In the genomic region with DNA sequence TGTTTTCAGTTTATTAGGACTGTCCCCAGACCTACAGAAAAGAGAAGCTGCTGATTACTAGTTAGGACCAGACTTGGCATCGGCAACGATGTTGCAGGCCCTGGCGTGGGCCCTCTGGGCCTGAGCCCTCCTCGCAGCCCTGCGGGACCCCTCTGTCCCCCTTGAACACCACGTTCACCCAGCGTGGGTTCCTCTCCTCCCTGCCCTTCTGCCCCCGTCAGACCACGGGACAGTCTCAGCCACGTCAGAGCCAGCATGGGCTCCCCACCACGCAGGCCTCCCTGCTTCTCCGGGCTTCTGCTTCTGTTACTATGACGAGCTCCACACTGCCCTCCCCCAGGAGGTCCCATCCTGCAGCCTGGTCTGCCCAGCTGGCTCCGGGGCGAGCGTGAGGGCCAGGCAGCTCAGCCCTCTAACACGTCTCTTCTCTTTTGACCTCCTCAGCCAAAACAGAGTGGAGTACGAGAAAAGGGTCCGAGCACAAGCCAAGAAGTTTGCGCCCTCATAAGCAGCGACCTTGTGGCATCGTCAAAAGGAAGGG, we compare ENCODE assay signal across 1 cellular context.
TF ChIP-seq lines count a peak whose summit lies in the region.

No MANE protein-coding gene starts in this region.

TF ChIP-seq in GM23338, 12 proteins besides CTCF, POLR2A, EP300 and RAD21 (continued from another document):
- TF ChIP-seq, protein P1, sequence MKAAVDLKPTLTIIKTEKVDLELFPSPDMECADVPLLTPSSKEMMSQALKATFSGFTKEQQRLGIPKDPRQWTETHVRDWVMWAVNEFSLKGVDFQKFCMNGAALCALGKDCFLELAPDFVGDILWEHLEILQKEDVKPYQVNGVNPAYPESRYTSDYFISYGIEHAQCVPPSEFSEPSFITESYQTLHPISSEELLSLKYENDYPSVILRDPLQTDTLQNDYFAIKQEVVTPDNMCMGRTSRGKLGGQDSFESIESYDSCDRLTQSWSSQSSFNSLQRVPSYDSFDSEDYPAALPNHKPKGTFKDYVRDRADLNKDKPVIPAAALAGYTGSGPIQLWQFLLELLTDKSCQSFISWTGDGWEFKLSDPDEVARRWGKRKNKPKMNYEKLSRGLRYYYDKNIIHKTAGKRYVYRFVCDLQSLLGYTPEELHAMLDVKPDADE (IDR thresholded peaks at IDR 0.05) = no peak
- TF ChIP-seq ZNF331 (CRISPR knock-in tag; IDR thresholded peaks at IDR 0.05; ENCODE audit: low read depth) (no peak), NANOG (IDR thresholded peaks at IDR 0.05; ENCODE audit: borderline replicate concordance) (no peak), ZNF114 (CRISPR knock-in tag; IDR thresholded peaks at IDR 0.05) (no peak), EZH2phosphoT487 (IDR thresholded peaks at IDR 0.05; ENCODE audit: unreplicated experiment) (no peak)
- TF ChIP-seq, protein P2, sequence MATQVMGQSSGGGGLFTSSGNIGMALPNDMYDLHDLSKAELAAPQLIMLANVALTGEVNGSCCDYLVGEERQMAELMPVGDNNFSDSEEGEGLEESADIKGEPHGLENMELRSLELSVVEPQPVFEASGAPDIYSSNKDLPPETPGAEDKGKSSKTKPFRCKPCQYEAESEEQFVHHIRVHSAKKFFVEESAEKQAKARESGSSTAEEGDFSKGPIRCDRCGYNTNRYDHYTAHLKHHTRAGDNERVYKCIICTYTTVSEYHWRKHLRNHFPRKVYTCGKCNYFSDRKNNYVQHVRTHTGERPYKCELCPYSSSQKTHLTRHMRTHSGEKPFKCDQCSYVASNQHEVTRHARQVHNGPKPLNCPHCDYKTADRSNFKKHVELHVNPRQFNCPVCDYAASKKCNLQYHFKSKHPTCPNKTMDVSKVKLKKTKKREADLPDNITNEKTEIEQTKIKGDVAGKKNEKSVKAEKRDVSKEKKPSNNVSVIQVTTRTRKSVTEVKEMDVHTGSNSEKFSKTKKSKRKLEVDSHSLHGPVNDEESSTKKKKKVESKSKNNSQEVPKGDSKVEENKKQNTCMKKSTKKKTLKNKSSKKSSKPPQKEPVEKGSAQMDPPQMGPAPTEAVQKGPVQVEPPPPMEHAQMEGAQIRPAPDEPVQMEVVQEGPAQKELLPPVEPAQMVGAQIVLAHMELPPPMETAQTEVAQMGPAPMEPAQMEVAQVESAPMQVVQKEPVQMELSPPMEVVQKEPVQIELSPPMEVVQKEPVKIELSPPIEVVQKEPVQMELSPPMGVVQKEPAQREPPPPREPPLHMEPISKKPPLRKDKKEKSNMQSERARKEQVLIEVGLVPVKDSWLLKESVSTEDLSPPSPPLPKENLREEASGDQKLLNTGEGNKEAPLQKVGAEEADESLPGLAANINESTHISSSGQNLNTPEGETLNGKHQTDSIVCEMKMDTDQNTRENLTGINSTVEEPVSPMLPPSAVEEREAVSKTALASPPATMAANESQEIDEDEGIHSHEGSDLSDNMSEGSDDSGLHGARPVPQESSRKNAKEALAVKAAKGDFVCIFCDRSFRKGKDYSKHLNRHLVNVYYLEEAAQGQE (IDR thresholded peaks at IDR 0.05; ENCODE audit: unreplicated experiment) = no peak
- TF ChIP-seq, protein P3, sequence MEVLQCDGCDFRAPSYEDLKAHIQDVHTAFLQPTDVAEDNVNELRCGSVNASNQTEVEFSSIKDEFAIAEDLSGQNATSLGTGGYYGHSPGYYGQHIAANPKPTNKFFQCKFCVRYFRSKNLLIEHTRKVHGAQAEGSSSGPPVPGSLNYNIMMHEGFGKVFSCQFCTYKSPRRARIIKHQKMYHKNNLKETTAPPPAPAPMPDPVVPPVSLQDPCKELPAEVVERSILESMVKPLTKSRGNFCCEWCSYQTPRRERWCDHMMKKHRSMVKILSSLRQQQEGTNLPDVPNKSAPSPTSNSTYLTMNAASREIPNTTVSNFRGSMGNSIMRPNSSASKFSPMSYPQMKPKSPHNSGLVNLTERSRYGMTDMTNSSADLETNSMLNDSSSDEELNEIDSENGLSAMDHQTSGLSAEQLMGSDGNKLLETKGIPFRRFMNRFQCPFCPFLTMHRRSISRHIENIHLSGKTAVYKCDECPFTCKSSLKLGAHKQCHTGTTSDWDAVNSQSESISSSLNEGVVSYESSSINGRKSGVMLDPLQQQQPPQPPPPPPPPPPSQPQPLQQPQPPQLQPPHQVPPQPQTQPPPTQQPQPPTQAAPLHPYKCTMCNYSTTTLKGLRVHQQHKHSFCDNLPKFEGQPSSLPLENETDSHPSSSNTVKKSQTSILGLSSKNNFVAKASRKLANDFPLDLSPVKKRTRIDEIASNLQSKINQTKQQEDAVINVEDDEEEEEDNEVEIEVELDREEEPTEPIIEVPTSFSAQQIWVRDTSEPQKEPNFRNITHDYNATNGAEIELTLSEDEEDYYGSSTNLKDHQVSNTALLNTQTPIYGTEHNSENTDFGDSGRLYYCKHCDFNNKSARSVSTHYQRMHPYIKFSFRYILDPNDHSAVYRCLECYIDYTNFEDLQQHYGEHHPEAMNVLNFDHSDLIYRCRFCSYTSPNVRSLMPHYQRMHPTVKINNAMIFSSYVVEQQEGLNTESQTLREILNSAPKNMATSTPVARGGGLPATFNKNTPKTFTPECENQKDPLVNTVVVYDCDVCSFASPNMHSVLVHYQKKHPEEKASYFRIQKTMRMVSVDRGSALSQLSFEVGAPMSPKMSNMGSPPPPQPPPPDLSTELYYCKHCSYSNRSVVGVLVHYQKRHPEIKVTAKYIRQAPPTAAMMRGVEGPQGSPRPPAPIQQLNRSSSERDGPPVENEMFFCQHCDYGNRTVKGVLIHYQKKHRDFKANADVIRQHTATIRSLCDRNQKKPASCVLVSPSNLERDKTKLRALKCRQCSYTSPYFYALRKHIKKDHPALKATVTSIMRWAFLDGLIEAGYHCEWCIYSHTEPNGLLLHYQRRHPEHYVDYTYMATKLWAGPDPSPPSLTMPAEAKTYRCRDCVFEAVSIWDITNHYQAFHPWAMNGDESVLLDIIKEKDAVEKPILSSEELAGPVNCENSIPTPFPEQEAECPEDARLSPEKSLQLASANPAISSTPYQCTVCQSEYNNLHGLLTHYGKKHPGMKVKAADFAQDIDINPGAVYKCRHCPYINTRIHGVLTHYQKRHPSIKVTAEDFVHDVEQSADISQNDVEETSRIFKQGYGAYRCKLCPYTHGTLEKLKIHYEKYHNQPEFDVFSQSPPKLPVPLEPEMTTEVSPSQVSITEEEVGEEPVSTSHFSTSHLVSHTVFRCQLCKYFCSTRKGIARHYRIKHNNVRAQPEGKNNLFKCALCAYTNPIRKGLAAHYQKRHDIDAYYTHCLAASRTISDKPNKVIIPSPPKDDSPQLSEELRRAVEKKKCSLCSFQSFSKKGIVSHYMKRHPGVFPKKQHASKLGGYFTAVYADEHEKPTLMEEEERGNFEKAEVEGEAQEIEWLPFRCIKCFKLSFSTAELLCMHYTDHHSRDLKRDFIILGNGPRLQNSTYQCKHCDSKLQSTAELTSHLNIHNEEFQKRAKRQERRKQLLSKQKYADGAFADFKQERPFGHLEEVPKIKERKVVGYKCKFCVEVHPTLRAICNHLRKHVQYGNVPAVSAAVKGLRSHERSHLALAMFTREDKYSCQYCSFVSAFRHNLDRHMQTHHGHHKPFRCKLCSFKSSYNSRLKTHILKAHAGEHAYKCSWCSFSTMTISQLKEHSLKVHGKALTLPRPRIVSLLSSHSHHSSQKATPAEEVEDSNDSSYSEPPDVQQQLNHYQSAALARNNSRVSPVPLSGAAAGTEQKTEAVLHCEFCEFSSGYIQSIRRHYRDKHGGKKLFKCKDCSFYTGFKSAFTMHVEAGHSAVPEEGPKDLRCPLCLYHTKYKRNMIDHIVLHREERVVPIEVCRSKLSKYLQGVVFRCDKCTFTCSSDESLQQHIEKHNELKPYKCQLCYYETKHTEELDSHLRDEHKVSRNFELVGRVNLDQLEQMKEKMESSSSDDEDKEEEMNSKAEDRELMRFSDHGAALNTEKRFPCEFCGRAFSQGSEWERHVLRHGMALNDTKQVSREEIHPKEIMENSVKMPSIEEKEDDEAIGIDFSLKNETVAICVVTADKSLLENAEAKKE (CRISPR knock-in tag; IDR thresholded peaks at IDR 0.05) = no peak
TF ChIP-seq in GM23338: peak in this region for 0.
